In the genomic region with DNA sequence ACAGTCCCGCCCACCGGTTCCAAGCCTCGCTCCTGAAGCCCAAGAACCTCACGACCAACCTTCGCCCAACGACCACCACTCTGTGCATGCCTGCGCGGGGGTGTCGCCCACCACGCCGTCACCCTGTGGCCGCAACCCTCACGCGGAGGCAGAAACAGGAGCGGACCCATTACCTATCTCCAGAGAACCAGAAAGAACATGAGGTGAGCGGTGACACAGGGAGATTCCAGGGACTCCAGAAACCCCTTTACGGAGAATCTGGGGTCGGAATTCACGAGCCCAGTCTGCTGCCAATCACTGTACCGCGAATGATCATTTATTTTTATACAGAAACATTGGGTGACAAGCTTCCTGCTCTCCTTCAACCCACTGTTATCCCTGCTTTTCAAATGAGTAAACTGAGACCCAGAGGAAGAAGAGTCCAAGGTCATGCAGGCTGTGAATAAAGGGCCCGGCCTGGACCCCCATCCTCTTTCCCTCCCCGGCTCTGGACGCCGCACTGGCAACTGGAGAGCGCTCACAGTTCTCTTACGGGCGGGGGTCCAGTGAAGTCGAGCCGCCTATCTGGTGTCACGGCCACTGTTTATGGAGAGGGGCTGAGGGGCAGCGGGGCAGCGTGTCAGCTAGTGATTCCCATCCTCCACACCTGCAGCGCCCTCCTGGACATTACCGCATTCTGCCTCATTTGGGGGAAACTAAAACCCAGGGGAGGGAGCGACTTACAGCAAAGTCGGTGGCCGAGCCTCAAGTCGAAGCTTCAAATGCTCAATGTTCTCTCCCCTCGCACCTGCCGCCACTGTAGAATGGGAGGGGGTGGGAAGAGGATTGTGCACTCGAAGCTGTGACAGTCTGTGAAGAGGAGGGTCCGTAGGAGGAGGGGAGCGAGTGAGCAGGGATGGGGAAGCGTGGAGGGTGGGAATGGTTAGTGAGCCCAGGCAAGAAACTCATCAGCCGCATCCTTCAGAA, we compare ENCODE assay signal across 11 cellular contexts. TPM values are rescaled to one million over a fixed set of nuclear protein-coding genes. Genes with fewer than 3 reads are reported as not detected.
A peak's percentile ranks its signal among the peaks of the same experiment; 100 is the strongest.
DNase-seq lines count a peak whose midpoint lies in the region; ATAC-seq and TF ChIP-seq lines count a peak whose summit lies in the region.
"Had no signal": no experiment of that assay in that cellular context is flagged by ENCODE, and none has a peak within 500 bp of the region (broad histone marks: within the 10 kb centered on the region; RNA-seq: fewer than 3 reads in every experiment).

No MANE protein-coding gene starts in this region.

- no peaks in the 10 kb centered on the region for H3K9me3 Mint-ChIP-seq in activated B cell treated with CpG ODN at 0.5 μM for 24 hours

- H3K36me3 ChIP-seq in iPS-15b (ENCODE audit: control insufficient read depth, insufficient read depth, low read length) (no peaks in the 10 kb centered on the region), subcutaneous abdominal adipose tissue (ENCODE audit: control insufficient read depth in 5 of 5, insufficient read depth in 5 of 5, low read length in 5 of 5) (no peaks in the 10 kb centered on the region)

- intact Hi-C loops in activated B cell treated with CpG ODN at 0.5 μM for 24 hours (cut with micrococcal nuclease), result loop anchor here (1.0 kb wide), 1 partner anchor 51 kb away; a partner anchor contains a TSS

- no peak for ATAC-seq in activated B cell treated with CpG ODN at 0.5 μM for 24 hours (ENCODE audit: low read depth)

- peaks cover 48% of the 10 kb centered on the region for H3K27me3 Mint-ChIP-seq in activated B cell treated with CpG ODN at 0.5 μM for 24 hours

- H3K27ac Mint-ChIP-seq in activated B cell treated with CpG ODN at 0.5 μM for 24 hours, result no peak overlapping the region

- DNase-seq in NCI-H82 (lab: John Stamatoyannopoulos, UW), result peak; percentile 69
- no peak for DNase-seq in NCI-H82 treated with DMSO at 0.1 percent for 48 hours (lab: John Stamatoyannopoulos, UW; ENCODE audit: unreplicated experiment)
- no peak for DNase-seq in activated B cell treated with CpG ODN at 0.5 μM for 24 hours
- no peak for DNase-seq in SHP77 (lab: John Stamatoyannopoulos, UW)
- DNase-seq in GM19238 (ENCODE audit: insufficient read length, low spot score), result no peak
- no peak for DNase-seq in CD1c-positive myeloid dendritic cell (ENCODE audit: extremely low spot score)

- H3K27me3 ChIP-seq in iPS-15b (ENCODE audit: control insufficient read depth, insufficient read depth, low read length) (peaks cover 75% of the 10 kb centered on the region), subcutaneous abdominal adipose tissue (ENCODE audit: control insufficient read depth in 5 of 5, insufficient read depth in 4 of 5, low read length in 5 of 5) (peaks cover 32 to 68% (median 59%) of the 10 kb centered on the region in 5 donors)

- H3K4me1 ChIP-seq in iPS-15b (ENCODE audit: control insufficient read depth, insufficient read depth, low read length), result no peaks in the 10 kb centered on the region
- H3K4me1 ChIP-seq in subcutaneous abdominal adipose tissue (ENCODE audit: control insufficient read depth in 5 of 5, insufficient read depth in 5 of 5, low read length in 5 of 5), result peaks cover 0 to 37% (median 31%) of the 10 kb centered on the region in 5 donors

- POLR2A ChIA-PET in activated B cell treated with CpG ODN at 0.5 μM for 24 hours (lab: Charles Lee), result interaction anchor here (0.6 to 1.6 kb wide), 4 partner anchors 16 to 146 kb away, joined by 3 to 4 read pairs (median 4); a partner anchor contains a TSS

- H3K4me3 Mint-ChIP-seq in activated B cell treated with CpG ODN at 0.5 μM for 24 hours, result peak overlapping the region; percentile 88

- no peak for TF ChIP-seq CTCF in activated B cell treated with CpG ODN at 0.5 μM for 24 hours (IDR thresholded peaks at IDR 0.05)

- H3K36me3 Mint-ChIP-seq in activated B cell treated with CpG ODN at 0.5 μM for 24 hours (ENCODE audit: low read depth), result peaks cover 2% of the 10 kb centered on the region

- H3K4me3 ChIP-seq in iPS-15b (ENCODE audit: low read depth, low read length) (peak overlapping the region; percentile 72), subcutaneous abdominal adipose tissue (ENCODE audit: low read depth in 1 of 5, low read length in 5 of 5) (peak overlapping the region; percentile 22 to 66 (median 58))

- CTCF ChIA-PET in activated B cell treated with CpG ODN at 0.5 μM for 24 hours (lab: Charles Lee), result interaction anchor here (1.4 to 2.0 kb wide), 3 partner anchors 16 to 94 kb away, joined by 4 to 8 read pairs (median 7); no protein-coding TSS in a partner anchor

- H3K9ac ChIP-seq in iPS-15b (ENCODE audit: low read depth, low read length) (no peak overlapping the region), subcutaneous abdominal adipose tissue (ENCODE audit: low read length in 5 of 5) (no peak overlapping the region)

- H3K4me1 Mint-ChIP-seq in activated B cell treated with CpG ODN at 0.5 μM for 24 hours, result peaks cover 33% of the 10 kb centered on the region

- no peaks in the 10 kb centered on the region for H3K9me3 ChIP-seq in iPS-15b (ENCODE audit: control insufficient read depth, insufficient read depth, low read length)
- H3K9me3 ChIP-seq in subcutaneous abdominal adipose tissue (ENCODE audit: control insufficient read depth in 5 of 5, low read length in 5 of 5), result no peaks in the 10 kb centered on the region

- H3K27ac ChIP-seq in subcutaneous abdominal adipose tissue (ENCODE audit: low read depth, low read length), result no peak overlapping the region

RNA-seq across cellular contexts. Expression of a gene that starts 0.7 kb away (rescaled TPM):
- 0.12 and 0.27 TPM in 2 replicates for total RNA-seq in activated B cell treated with CpG ODN at 0.5 μM for 24 hours

RNA-seq across cellular contexts. Expression of a gene that starts 11.7 kb away (rescaled TPM):
- total RNA-seq in activated B cell treated with CpG ODN at 0.5 μM for 24 hours, result not detected in 2 replicates
- total RNA-seq: Daoy; renal cortical epithelial cell; T-helper 2 cell treated with Interferon-gamma antibody and Interleukin-4, amounts not matched to agents 100 ng/mL and 5 ng/mL, for 36 hours had no signal

RNA-seq across cellular contexts. Expression of a gene that starts 18.7 kb away (rescaled TPM):
- total RNA-seq in activated B cell treated with CpG ODN at 0.5 μM for 24 hours, result not detected in 2 replicates
- total RNA-seq: Daoy; renal cortical epithelial cell; T-helper 2 cell treated with Interferon-gamma antibody and Interleukin-4, amounts not matched to agents 100 ng/mL and 5 ng/mL, for 36 hours had no signal

RNA-seq across cellular contexts. Expression of a gene that starts 44.7 kb away (rescaled TPM):
- 1.0 and 1.2 TPM in 2 replicates for total RNA-seq in activated B cell treated with CpG ODN at 0.5 μM for 24 hours

RNA-seq across cellular contexts. Expression of a gene that starts 46.4 kb away (rescaled TPM):
- 55.9 and 64.1 TPM in 2 replicates for total RNA-seq in activated B cell treated with CpG ODN at 0.5 μM for 24 hours
